In the genomic region with DNA sequence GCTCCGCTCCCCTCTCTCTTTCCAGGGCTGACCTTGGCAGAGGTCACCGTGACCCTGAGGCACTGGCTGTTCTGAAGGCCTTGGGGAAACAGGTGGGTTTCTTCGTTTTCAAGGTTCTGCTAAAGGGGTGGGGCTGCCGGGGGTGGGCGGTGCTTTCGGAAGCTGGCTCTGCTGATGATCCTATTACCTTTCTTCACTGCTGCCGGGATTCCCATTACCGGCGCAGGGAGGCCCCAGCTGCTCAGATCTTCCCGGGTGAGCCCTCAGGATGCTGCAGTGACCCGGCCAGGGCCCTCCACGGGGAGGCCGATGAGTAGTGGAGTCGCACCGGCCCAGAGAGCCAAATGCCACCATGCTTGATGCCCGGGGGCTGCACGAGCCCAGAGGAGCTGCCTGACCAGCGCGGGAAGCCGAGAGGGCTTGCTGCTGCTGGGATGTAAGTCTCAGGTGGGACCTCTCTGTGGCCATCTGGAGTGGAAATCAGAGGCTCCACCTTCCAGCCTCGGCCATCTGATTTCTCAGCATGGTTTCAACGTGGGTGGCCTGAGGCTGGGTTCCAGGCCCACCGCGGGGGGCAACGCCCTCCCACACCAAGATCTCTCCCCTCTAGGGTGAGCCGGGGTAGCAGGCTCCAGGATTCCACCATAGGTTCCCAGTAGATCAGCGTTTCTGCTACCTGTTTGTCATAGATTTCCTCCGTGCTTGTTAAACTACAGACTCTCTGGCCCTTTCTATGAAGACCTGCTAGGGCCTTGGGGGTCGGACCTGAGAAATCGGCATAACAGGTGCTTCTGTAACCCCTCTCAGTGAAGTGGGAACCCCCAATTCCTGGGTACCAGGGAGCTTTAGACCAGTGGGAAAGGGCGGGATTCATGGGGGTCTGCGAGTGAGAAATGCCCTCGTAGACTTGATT, we compare ENCODE assay signal across 9 cellular contexts. TPM values are rescaled to one million over a fixed set of nuclear protein-coding genes. Genes with fewer than 3 reads are reported as not detected.
DNase-seq lines count a peak whose midpoint lies in the region; ATAC-seq and TF ChIP-seq lines count a peak whose summit lies in the region.
"Had no signal": no experiment of that assay in that cellular context is flagged by ENCODE, and none has a peak within 500 bp of the region (broad histone marks: within the 10 kb centered on the region; RNA-seq: fewer than 3 reads in every experiment).

No MANE protein-coding gene starts in this region.

- ATAC-seq in WTC11 (peak; percentile 72), HG02938 (IDR thresholded peaks at IDR 0.05; ENCODE audit: unreplicated experiment) (no peak), GM21360 (IDR thresholded peaks at IDR 0.05; ENCODE audit: unreplicated experiment) (no peak)

- peaks cover 15% of the 10 kb centered on the region for H3K27me3 Mint-ChIP-seq in T-helper 2 cell treated with Interferon-gamma antibody and Interleukin-4, amounts not matched to agents 5 μg/mL and 100 μg/mL, for 36 hours (ENCODE audit: low read depth)
- peaks cover 25% of the 10 kb centered on the region for H3K27me3 Mint-ChIP-seq in WTC11 (ENCODE audit: low read depth)

- DNase-seq in T-helper 2 cell treated with Interferon-gamma antibody and Interleukin-4, amounts not matched to agents 5 μg/mL and 100 μg/mL, for 36 hours (ENCODE audit: low spot score) = no peak
- DNase-seq in T-helper 2 cell = no peak
- DNase-seq in WTC11 (ENCODE audit: low spot score) = peak; percentile 63
- no peak for DNase-seq in hepatocyte (ENCODE audit: low spot score)
- DNase-seq in smooth muscle cell (lab: John Stamatoyannopoulos, UW; ENCODE audit: unreplicated experiment) = no peak
- no peak for DNase-seq in effector CD8-positive, alpha-beta T cell (lab: John Stamatoyannopoulos, UW)
- DNase-seq: uterus had no signal

- no peaks in the 10 kb centered on the region for H3K9me3 Mint-ChIP-seq in T-helper 2 cell treated with Interferon-gamma antibody and Interleukin-4, amounts not matched to agents 5 μg/mL and 100 μg/mL, for 36 hours
- H3K9me3 Mint-ChIP-seq in WTC11 = no peaks in the 10 kb centered on the region

- 36% methylated on average over 32 of the region's 33 CpGs for WGBS in hepatocyte (ENCODE audit: low lambda C conversion rate, missing lambda C conversion rate)
- WGBS in smooth muscle cell (ENCODE audit: low lambda C conversion rate) = 43% methylated on average over 33 of the region's 33 CpGs

- H3K9ac ChIP-seq in smooth muscle cell (ENCODE audit: low read depth) = no peak overlapping the region

- peak overlapping the region; percentile 84 for H3K4me3 Mint-ChIP-seq in T-helper 2 cell treated with Interferon-gamma antibody and Interleukin-4, amounts not matched to agents 5 μg/mL and 100 μg/mL, for 36 hours
- H3K4me3 Mint-ChIP-seq in WTC11 = peak overlapping the region; percentile 65

- H3K4me2 ChIP-seq in hepatocyte (peak overlapping the region; percentile 99), smooth muscle cell (peak overlapping the region; percentile 84)

- H2AFZ ChIP-seq in hepatocyte (no peak overlapping the region), smooth muscle cell (ENCODE audit: low read depth) (no peak overlapping the region)

- POLR2A ChIA-PET in WTC11 (lab: Charles Lee) = no interaction called here

- peak overlapping the region; percentile 37 for H3K4me3 ChIP-seq in hepatocyte
- H3K4me3 ChIP-seq in smooth muscle cell = peak overlapping the region; percentile 75

- TF ChIP-seq CTCF in WTC11 (IDR thresholded peaks at IDR 0.05) = no peak
- no peak for TF ChIP-seq CTCF in hepatocyte (IDR thresholded peaks at IDR 0.05; ENCODE audit: poor library complexity)
- TF ChIP-seq CTCF in smooth muscle cell (IDR thresholded peaks at IDR 0.05; ENCODE audit: borderline replicate concordance, insufficient read depth, poor library complexity, severe bottlenecking) = no peak

- peak overlapping the region; percentile 75 for H3K27ac Mint-ChIP-seq in T-helper 2 cell treated with Interferon-gamma antibody and Interleukin-4, amounts not matched to agents 5 μg/mL and 100 μg/mL, for 36 hours
- no peak overlapping the region for H3K27ac Mint-ChIP-seq in WTC11

- no peaks in the 10 kb centered on the region for H3F3A ChIP-seq in smooth muscle cell (ENCODE audit: low read depth)

- peaks cover 23% of the 10 kb centered on the region for H3K4me1 Mint-ChIP-seq in T-helper 2 cell treated with Interferon-gamma antibody and Interleukin-4, amounts not matched to agents 5 μg/mL and 100 μg/mL, for 36 hours (ENCODE audit: low read depth)
- H3K4me1 Mint-ChIP-seq in WTC11 = peaks cover 35% of the 10 kb centered on the region

- H3K4me1 ChIP-seq in hepatocyte (ENCODE audit: insufficient read depth) (peaks cover 8% of the 10 kb centered on the region), smooth muscle cell (ENCODE audit: low read depth) (peaks cover 12% of the 10 kb centered on the region)

- no peaks in the 10 kb centered on the region for H3K36me3 ChIP-seq in hepatocyte (replicated peaks; ENCODE audit: insufficient read depth, low read depth)
- no peaks in the 10 kb centered on the region for H3K36me3 ChIP-seq in smooth muscle cell (ENCODE audit: low read depth)
- H3K36me3 ChIP-seq: uterus had no signal

- H3K79me2 ChIP-seq in hepatocyte (no peaks in the 10 kb centered on the region), smooth muscle cell (ENCODE audit: low read depth) (peaks cover 18% of the 10 kb centered on the region)

- H3K9me3 ChIP-seq in hepatocyte (ENCODE audit: low read depth) (no peaks in the 10 kb centered on the region), smooth muscle cell (replicated peaks; ENCODE audit: low read depth) (no peaks in the 10 kb centered on the region)
- H3K9me3 ChIP-seq: uterus had no signal

- H4K20me1 ChIP-seq in hepatocyte (ENCODE audit: insufficient read depth, poor library complexity, severe bottlenecking) (no peaks in the 10 kb centered on the region), smooth muscle cell (ENCODE audit: low read depth) (no peaks in the 10 kb centered on the region)

- H3K9me2 ChIP-seq in hepatocyte (replicated peaks; ENCODE audit: insufficient read depth) = no peaks in the 10 kb centered on the region

- H3K36me3 Mint-ChIP-seq in T-helper 2 cell treated with Interferon-gamma antibody and Interleukin-4, amounts not matched to agents 5 μg/mL and 100 μg/mL, for 36 hours (ENCODE audit: low read depth) = no peaks in the 10 kb centered on the region
- no peaks in the 10 kb centered on the region for H3K36me3 Mint-ChIP-seq in WTC11

- CTCF ChIA-PET in WTC11 (lab: Charles Lee) = interaction anchor here (0.6 to 1.6 kb wide), 9 partner anchors 23 to 287 kb away, joined by 3 to 9 read pairs (median 5); partner anchors contain the start of gene CNEP1R1

- H3K27me3 ChIP-seq in hepatocyte (no peaks in the 10 kb centered on the region), smooth muscle cell (ENCODE audit: low read depth) (no peaks in the 10 kb centered on the region)
- H3K27me3 ChIP-seq: uterus had no signal

- H3K27ac ChIP-seq in hepatocyte = no peak overlapping the region
- H3K27ac ChIP-seq in smooth muscle cell (ENCODE audit: low read depth) = peak overlapping the region; percentile 34
- H3K27ac ChIP-seq: uterus had no signal

TF ChIP-seq in WTC11, 78 proteins besides CTCF, POLR2A, EP300 and RAD21:
- TF ChIP-seq ZNF232 (CRISPR knock-in tag; IDR thresholded peaks at IDR 0.05) (no peak), ESRRA (CRISPR knock-in tag; IDR thresholded peaks at IDR 0.05; ENCODE audit: borderline replicate concordance) (peak; percentile 61; the same call in 1 of the 2 replicates)
- TF ChIP-seq, protein P1, sequence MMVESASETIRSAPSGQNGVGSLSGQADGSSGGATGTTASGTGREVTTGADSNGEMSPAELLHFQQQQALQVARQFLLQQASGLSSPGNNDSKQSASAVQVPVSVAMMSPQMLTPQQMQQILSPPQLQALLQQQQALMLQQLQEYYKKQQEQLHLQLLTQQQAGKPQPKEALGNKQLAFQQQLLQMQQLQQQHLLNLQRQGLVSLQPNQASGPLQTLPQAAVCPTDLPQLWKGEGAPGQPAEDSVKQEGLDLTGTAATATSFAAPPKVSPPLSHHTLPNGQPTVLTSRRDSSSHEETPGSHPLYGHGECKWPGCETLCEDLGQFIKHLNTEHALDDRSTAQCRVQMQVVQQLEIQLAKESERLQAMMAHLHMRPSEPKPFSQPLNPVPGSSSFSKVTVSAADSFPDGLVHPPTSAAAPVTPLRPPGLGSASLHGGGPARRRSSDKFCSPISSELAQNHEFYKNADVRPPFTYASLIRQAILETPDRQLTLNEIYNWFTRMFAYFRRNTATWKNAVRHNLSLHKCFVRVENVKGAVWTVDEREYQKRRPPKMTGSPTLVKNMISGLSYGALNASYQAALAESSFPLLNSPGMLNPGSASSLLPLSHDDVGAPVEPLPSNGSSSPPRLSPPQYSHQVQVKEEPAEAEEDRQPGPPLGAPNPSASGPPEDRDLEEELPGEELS (CRISPR knock-in tag; IDR thresholded peaks at IDR 0.05) = no peak

RNA-seq across cellular contexts. Expression of gene ADCY7, which starts 21.6 kb away (rescaled TPM):
- 5.9 to 8.0 TPM (median 6.6 TPM) in 3 replicates for total RNA-seq in WTC11 (2021)
- 3.9 and 6.9 TPM in 2 replicates for total RNA-seq in hepatocyte
- polyA plus RNA-seq in hepatocyte = 3.3 and 4.4 TPM in 2 replicates
- total RNA-seq in smooth muscle cell = 31.6 and 37.1 TPM in 2 replicates
- 28.1 and 30.7 TPM in 2 replicates for polyA plus RNA-seq in smooth muscle cell
